Comparison of ENCODE assay signal across 9 cellular contexts in the genomic region with DNA sequence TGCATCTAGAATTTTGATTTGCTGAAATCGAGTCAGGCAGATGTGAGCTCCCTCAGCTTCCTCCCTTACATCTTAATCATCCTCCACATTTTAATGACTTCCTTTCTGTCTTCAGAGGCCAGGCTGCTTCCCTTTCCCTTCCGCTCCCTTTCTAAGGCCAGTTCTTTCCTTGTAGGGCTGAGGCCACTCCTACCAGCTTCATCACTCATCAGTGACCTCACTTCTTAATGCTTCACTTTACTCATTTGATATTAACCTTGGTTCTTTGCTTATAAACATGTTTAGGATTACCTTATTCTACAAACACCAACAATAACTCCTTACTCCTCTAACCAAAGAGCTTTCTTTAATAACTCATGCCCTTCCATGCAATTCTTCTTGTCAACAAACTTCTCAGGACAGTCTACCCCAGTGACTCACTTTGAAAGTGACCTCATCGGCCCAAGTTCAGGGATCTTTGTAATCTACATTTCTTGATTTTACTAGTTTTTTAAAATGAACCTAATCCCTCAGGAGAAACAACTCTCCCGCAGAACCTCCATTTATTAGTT. TPM values are rescaled to one million over a fixed set of nuclear protein-coding genes. Genes with fewer than 3 reads are reported as not detected.
DNase-seq lines count a peak whose midpoint lies in the region; ATAC-seq and TF ChIP-seq lines count a peak whose summit lies in the region.
"Had no signal": no experiment of that assay in that cellular context is flagged by ENCODE, and none has a peak within 500 bp of the region (broad histone marks: within the 10 kb centered on the region; RNA-seq: fewer than 3 reads in every experiment).

No MANE protein-coding gene starts in this region.

- H3K4me1 Mint-ChIP-seq in naive thymus-derived CD4-positive, alpha-beta T cell = peaks cover 4 to 26% (median 7%) of the 10 kb centered on the region in 7 donors

- no peak for TF ChIP-seq CTCF in HL-60 (IDR thresholded peaks at IDR 0.05; ENCODE audit: insufficient read depth, low read length)
- no peak for TF ChIP-seq CTCF in GM13976 (IDR thresholded peaks at IDR 0.05; ENCODE audit: borderline replicate concordance, control extremely low read depth, extremely low read depth, insufficient read depth, missing control alignments)

- POLR2A ChIA-PET in naive thymus-derived CD4-positive, alpha-beta T cell (lab: Charles Lee) = no interaction called here

- DNase-seq in HL-60 (ENCODE audit: low read depth in 1 of 2, low spot score in 1 of 2) (peak; percentile 71 to 76), amniotic epithelial cell (ENCODE audit: low read depth) (peak; percentile 84), NCI-H1092 (lab: John Stamatoyannopoulos, UW) (no peak), NCI-H524 treated with DMSO at 0.1 percent for 48 hours (lab: John Stamatoyannopoulos, UW) (no peak), GM13976 (ENCODE audit: low spot score) (no peak)
- DNase-seq in naive thymus-derived CD4-positive, alpha-beta T cell = no peak
- DNase-seq: NCI-H69 had no signal

- H3K4me1 ChIP-seq in naive thymus-derived CD4-positive, alpha-beta T cell (ENCODE audit: control insufficient read depth in 2 of 2, insufficient read depth in 2 of 2, low read length in 2 of 2) = no peaks in the 10 kb centered on the region

- H3K4me3 Mint-ChIP-seq in naive thymus-derived CD4-positive, alpha-beta T cell = no peak overlapping the region

- CTCF ChIA-PET in naive thymus-derived CD4-positive, alpha-beta T cell (lab: Charles Lee) = no interaction called here

- ATAC-seq in GM18861 (IDR thresholded peaks at IDR 0.05; ENCODE audit: unreplicated experiment) = peak; percentile 23
- peak; percentile 67 for ATAC-seq in naive thymus-derived CD4-positive, alpha-beta T cell
- ATAC-seq in HG03045 (IDR thresholded peaks at IDR 0.05; ENCODE audit: unreplicated experiment) = no peak

- intact Hi-C loops in naive thymus-derived CD4-positive, alpha-beta T cell (cut with micrococcal nuclease) = loop anchor here in 1 of 2 donors (5.0 kb wide), 1 partner anchor 94 kb away; no protein-coding TSS in a partner anchor

- peaks cover 2 to 22% (median 16%) of the 10 kb centered on the region in 5 donors for H3K27me3 Mint-ChIP-seq in naive thymus-derived CD4-positive, alpha-beta T cell

- no peaks in the 10 kb centered on the region for H3K9me3 Mint-ChIP-seq in naive thymus-derived CD4-positive, alpha-beta T cell

- H3K4me3 ChIP-seq in HL-60 (replicated peaks; ENCODE audit: insufficient read depth, low read length) = no peak overlapping the region
- no peak overlapping the region for H3K4me3 ChIP-seq in naive thymus-derived CD4-positive, alpha-beta T cell (ENCODE audit: low read length)

- H3K36me3 Mint-ChIP-seq in naive thymus-derived CD4-positive, alpha-beta T cell = no peaks in the 10 kb centered on the region

- H3K27me3 ChIP-seq in HL-60 (ENCODE audit: insufficient read depth, poor library complexity, severe bottlenecking) = no peaks in the 10 kb centered on the region
- H3K27me3 ChIP-seq in naive thymus-derived CD4-positive, alpha-beta T cell (ENCODE audit: control insufficient read depth in 2 of 2, insufficient read depth in 2 of 2, low read length in 2 of 2) = no peaks in the 10 kb centered on the region

- peak overlapping the region in 1 of 9 donors; percentile 24 for H3K27ac Mint-ChIP-seq in naive thymus-derived CD4-positive, alpha-beta T cell

- H3K27ac ChIP-seq in HL-60 (replicated peaks) = peak overlapping the region; percentile 37; the same call in 1 of the 2 replicates
- H3K27ac ChIP-seq in naive thymus-derived CD4-positive, alpha-beta T cell (ENCODE audit: low read depth, low read length) = no peak overlapping the region

- no peaks in the 10 kb centered on the region for H3K9me3 ChIP-seq in naive thymus-derived CD4-positive, alpha-beta T cell (ENCODE audit: control insufficient read depth in 2 of 3, low read length in 3 of 3)

- H3K36me3 ChIP-seq in naive thymus-derived CD4-positive, alpha-beta T cell (ENCODE audit: control insufficient read depth in 2 of 3, insufficient read depth in 3 of 3, low read length in 3 of 3) = no peaks in the 10 kb centered on the region

- in situ Hi-C loops in GM13976 (cut with MboI; ENCODE audit: low sequenced_read_pairs, unreplicated experiment) = loop anchor here (10.0 to 25.0 kb wide), 2 partner anchors 267 to 436 kb away; a partner anchor contains a TSS

RNA-seq across cellular contexts. Expression of a gene that starts 23.9 kb away (rescaled TPM):
- total RNA-seq in naive thymus-derived CD4-positive, alpha-beta T cell = under 1 TPM in 2 of 5 experiments, not detected in 3; 0.19 to 0.31 TPM
- polyA plus RNA-seq in naive thymus-derived CD4-positive, alpha-beta T cell = not detected

RNA-seq across cellular contexts. Expression of a gene that starts 57.1 kb away (rescaled TPM):
- 10 to 100 TPM in 1 of 5 experiments, 1 to 10 TPM in 4; 1.0 to 24.0 (median 2.4) TPM for total RNA-seq in naive thymus-derived CD4-positive, alpha-beta T cell
- under 1 TPM; 0.07 to 0.24 TPM for polyA plus RNA-seq in naive thymus-derived CD4-positive, alpha-beta T cell

Comparison
In these comparisons a context has a peak if more than half of its experiments do, and no peak if none do; other contexts are left out.
1. DNase-seq: peak in HL-60 (2 of 2) and amniotic epithelial cell (single experiment); none in naive thymus-derived CD4-positive, alpha-beta T cell (0 of 9), NCI-H1092 (single experiment), NCI-H524 treated with DMSO at 0.1 percent for 48 hours (single experiment) and GM13976 (single experiment).